ENCODE assay signal across 3 cellular contexts in the genomic region with DNA sequence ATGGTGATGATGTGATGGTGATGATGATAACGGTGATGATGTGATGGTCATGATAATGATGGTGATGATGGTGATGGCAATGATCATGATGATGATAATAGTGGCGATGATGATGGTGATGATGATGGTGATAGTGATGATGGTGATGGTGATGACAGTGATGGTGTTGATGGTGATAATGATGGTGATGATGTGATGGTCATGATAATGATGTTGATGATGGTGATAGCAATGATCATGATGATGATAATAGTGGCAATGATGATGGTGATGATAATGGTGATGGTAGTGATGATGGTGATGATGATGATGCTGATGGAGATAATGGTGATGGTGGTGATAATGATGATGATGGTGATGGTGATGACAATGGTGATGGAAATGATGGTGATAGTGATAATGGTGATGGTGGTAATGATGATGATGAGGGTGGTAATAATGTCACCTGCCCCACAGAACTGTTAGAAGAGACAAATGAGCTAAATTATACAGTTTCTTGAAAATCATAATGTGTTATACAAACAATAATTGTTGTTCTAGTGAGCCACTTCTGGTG.
A peak's percentile ranks its signal among the peaks of the same experiment; 100 is the strongest.
TF ChIP-seq lines count a peak whose summit lies in the region.

No MANE protein-coding gene starts in this region.

TF ChIP-seq in HepG2, 621 proteins besides CTCF, POLR2A, EP300 and RAD21:
- TF ChIP-seq KAT8 (CRISPR knock-in tag; IDR thresholded peaks at IDR 0.05): no peak
- TF ChIP-seq ZNF75D (CRISPR knock-in tag; IDR thresholded peaks at IDR 0.05; ENCODE audit: borderline replicate concordance): no peak
- TF ChIP-seq ZNF33A (CRISPR knock-in tag; IDR thresholded peaks at IDR 0.05; ENCODE audit: borderline replicate concordance): no peak
- no peak for TF ChIP-seq ZNF232 (CRISPR knock-in tag; IDR thresholded peaks at IDR 0.05; ENCODE audit: borderline replicate concordance)
- peak; percentile 51; the same call in 1 of the 2 replicates for TF ChIP-seq ATF7 (IDR thresholded peaks at IDR 0.05)
- no peak for TF ChIP-seq ATF7 (CRISPR knock-in tag; IDR thresholded peaks at IDR 0.05)
- TF ChIP-seq EHMT2 (IDR thresholded peaks at IDR 0.05; ENCODE audit: borderline replicate concordance, low read depth, low read length): no peak
- peak; percentile 92; the same call in 1 of the 2 replicates for TF ChIP-seq NBN (conservative IDR thresholded peaks at IDR 0.05)
- TF ChIP-seq, protein P1, sequence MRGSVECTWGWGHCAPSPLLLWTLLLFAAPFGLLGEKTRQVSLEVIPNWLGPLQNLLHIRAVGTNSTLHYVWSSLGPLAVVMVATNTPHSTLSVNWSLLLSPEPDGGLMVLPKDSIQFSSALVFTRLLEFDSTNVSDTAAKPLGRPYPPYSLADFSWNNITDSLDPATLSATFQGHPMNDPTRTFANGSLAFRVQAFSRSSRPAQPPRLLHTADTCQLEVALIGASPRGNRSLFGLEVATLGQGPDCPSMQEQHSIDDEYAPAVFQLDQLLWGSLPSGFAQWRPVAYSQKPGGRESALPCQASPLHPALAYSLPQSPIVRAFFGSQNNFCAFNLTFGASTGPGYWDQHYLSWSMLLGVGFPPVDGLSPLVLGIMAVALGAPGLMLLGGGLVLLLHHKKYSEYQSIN (CRISPR knock-in tag; IDR thresholded peaks at IDR 0.05; ENCODE audit: borderline replicate concordance): no peak
- TF ChIP-seq RARG (CRISPR knock-in tag; IDR thresholded peaks at IDR 0.05; ENCODE audit: low read depth): no peak
- TF ChIP-seq, protein P2, sequence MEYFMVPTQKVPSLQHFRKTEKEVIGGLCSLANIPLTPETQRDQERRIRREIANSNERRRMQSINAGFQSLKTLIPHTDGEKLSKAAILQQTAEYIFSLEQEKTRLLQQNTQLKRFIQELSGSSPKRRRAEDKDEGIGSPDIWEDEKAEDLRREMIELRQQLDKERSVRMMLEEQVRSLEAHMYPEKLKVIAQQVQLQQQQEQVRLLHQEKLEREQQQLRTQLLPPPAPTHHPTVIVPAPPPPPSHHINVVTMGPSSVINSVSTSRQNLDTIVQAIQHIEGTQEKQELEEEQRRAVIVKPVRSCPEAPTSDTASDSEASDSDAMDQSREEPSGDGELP (IDR thresholded peaks at IDR 0.05; ENCODE audit: borderline replicate concordance, low read depth): no peak
- TF ChIP-seq MED13 (CRISPR knock-in tag; IDR thresholded peaks at IDR 0.05): no peak
- no peak for TF ChIP-seq ZNF343 (CRISPR knock-in tag; IDR thresholded peaks at IDR 0.05)
- TF ChIP-seq PAX8 (CRISPR knock-in tag; IDR thresholded peaks at IDR 0.05; ENCODE audit: borderline replicate concordance): no peak
- TF ChIP-seq CREB1 (IDR thresholded peaks at IDR 0.05): peak; percentile 97
- no peak for TF ChIP-seq CREB1 (CRISPR knock-in tag; IDR thresholded peaks at IDR 0.05)
- 0 out of 2 replicates have a peak, but pooled peaks have one; percentile 61 for TF ChIP-seq NONO (IDR thresholded peaks at IDR 0.05)
- TF ChIP-seq NONO (CRISPR knock-in tag; conservative IDR thresholded peaks at IDR 0.05): no peak
- TF ChIP-seq, protein P3, sequence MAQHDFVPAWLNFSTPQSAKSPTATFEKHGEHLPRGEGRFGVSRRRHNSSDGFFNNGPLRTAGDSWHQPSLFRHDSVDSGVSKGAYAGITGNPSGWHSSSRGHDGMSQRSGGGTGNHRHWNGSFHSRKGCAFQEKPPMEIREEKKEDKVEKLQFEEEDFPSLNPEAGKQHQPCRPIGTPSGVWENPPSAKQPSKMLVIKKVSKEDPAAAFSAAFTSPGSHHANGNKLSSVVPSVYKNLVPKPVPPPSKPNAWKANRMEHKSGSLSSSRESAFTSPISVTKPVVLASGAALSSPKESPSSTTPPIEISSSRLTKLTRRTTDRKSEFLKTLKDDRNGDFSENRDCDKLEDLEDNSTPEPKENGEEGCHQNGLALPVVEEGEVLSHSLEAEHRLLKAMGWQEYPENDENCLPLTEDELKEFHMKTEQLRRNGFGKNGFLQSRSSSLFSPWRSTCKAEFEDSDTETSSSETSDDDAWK (CRISPR knock-in tag; IDR thresholded peaks at IDR 0.05): no peak
- no peak for TF ChIP-seq ZNF441 (CRISPR knock-in tag; IDR thresholded peaks at IDR 0.05; ENCODE audit: borderline replicate concordance)
- TF ChIP-seq ATM (IDR thresholded peaks at IDR 0.05; ENCODE audit: borderline replicate concordance): peak; percentile 41; the same call in 1 of the 2 replicates

TF ChIP-seq in HEK293T, 16 proteins besides CTCF, POLR2A, EP300 and RAD21:
- TF ChIP-seq NFRKB (IDR thresholded peaks at IDR 0.05) (no peak), FOXA1 (IDR thresholded peaks at IDR 0.05) (no peak), CTBP1 (IDR thresholded peaks at IDR 0.05; ENCODE audit: borderline replicate concordance) (peak; percentile 6; the same call in 1 of the 2 replicates)

TF ChIP-seq in H1, 55 proteins besides CTCF, POLR2A, EP300 and RAD21:
- TF ChIP-seq GABPA (IDR thresholded peaks at IDR 0.05; ENCODE audit: borderline replicate concordance, insufficient read depth, low read length) (no peak), CBX5 (IDR thresholded peaks at IDR 0.05; ENCODE audit: low read depth, low read length) (no peak), SIRT6 (IDR thresholded peaks at IDR 0.05; ENCODE audit: low read length) (no peak), EGR1 (IDR thresholded peaks at IDR 0.05; ENCODE audit: borderline replicate concordance, low read depth, low read length) (no peak), POLR2AphosphoS5 (IDR thresholded peaks at IDR 0.05; ENCODE audit: low read depth, low read length) (no peak), TAF1 (IDR thresholded peaks at IDR 0.05; ENCODE audit: low read depth, low read length) (no peak), MAFK (IDR thresholded peaks at IDR 0.05; ENCODE audit: low read depth, low read length) (no peak), HDAC2 (IDR thresholded peaks at IDR 0.05; ENCODE audit: borderline replicate concordance in 1 of 2, low read depth in 2 of 2, low read length in 2 of 2) (no peak), NANOG (IDR thresholded peaks at IDR 0.05; ENCODE audit: insufficient read depth, low read depth, low read length, poor library complexity, severe bottlenecking) (no peak), SP1 (IDR thresholded peaks at IDR 0.05; ENCODE audit: low read depth, low read length) (no peak), TCF12 (IDR thresholded peaks at IDR 0.05; ENCODE audit: low read depth, low read length) (no peak), ZNF274 (IDR thresholded peaks at IDR 0.05; ENCODE audit: borderline replicate concordance, extremely low read depth, low read length) (no peak), FOSL1 (IDR thresholded peaks at IDR 0.05; ENCODE audit: insufficient read depth, low read depth, low read length) (no peak), TEAD4 (IDR thresholded peaks at IDR 0.05; ENCODE audit: low read depth, low read length) (no peak), CREB1 (IDR thresholded peaks at IDR 0.05) (no peak), CBX8 (IDR thresholded peaks at IDR 0.05; ENCODE audit: borderline replicate concordance, low read depth, low read length) (no peak), BACH1 (IDR thresholded peaks at IDR 0.05; ENCODE audit: low read length) (no peak), CHD2 (IDR thresholded peaks at IDR 0.05; ENCODE audit: low read length) (no peak)
- TF ChIP-seq, protein P4, sequence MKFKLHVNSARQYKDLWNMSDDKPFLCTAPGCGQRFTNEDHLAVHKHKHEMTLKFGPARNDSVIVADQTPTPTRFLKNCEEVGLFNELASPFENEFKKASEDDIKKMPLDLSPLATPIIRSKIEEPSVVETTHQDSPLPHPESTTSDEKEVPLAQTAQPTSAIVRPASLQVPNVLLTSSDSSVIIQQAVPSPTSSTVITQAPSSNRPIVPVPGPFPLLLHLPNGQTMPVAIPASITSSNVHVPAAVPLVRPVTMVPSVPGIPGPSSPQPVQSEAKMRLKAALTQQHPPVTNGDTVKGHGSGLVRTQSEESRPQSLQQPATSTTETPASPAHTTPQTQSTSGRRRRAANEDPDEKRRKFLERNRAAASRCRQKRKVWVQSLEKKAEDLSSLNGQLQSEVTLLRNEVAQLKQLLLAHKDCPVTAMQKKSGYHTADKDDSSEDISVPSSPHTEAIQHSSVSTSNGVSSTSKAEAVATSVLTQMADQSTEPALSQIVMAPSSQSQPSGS (IDR thresholded peaks at IDR 0.05; ENCODE audit: low read length): no peak
- TF ChIP-seq, protein P5, sequence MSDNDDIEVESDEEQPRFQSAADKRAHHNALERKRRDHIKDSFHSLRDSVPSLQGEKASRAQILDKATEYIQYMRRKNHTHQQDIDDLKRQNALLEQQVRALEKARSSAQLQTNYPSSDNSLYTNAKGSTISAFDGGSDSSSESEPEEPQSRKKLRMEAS (IDR thresholded peaks at IDR 0.05): no peak
